ENCODE assay signal across 10 cellular contexts in genomic region chr2:170843656-170844055, GRCh38. TPM values are rescaled to one million over a fixed set of nuclear protein-coding genes. Genes with fewer than 3 reads are reported as not detected.
DNase-seq lines count a peak whose midpoint lies in the region; TF ChIP-seq lines count a peak whose summit lies in the region.
"Had no signal": no experiment of that assay in that cellular context is flagged by ENCODE, and none has a peak within 500 bp of the region (broad histone marks: within the 10 kb centered on the region; RNA-seq: fewer than 3 reads in every experiment).

No MANE protein-coding gene starts in this region.

- intact Hi-C loops in uterus (cut with DNase I; ENCODE audit: low total_unique reads) = no loop called here

- H3K27me3 Mint-ChIP-seq in mesothelial cell of epicardium (ENCODE audit: low read depth) = peaks cover 15% of the 10 kb centered on the region

- CTCF ChIA-PET in AG04449 (lab: Yijun Ruan, JAX) = interaction anchor here (0.8 to 0.9 kb wide), 2 partner anchors 28 to 30 kb away, joined by 3 read pairs; no protein-coding TSS in a partner anchor

- H3K4me1 Mint-ChIP-seq in mesothelial cell of epicardium = no peaks in the 10 kb centered on the region

- H3K27ac ChIP-seq in uterus = no peak overlapping the region

- H3K36me3 Mint-ChIP-seq in mesothelial cell of epicardium = no peaks in the 10 kb centered on the region

- H3K27ac Mint-ChIP-seq in mesothelial cell of epicardium = no peak overlapping the region

- H3K9me3 ChIP-seq in uterus = no peaks in the 10 kb centered on the region
- H3K9me3 ChIP-seq: ascending aorta had no signal

- POLR2A ChIA-PET in AG04449 (lab: Yijun Ruan, JAX) = no interaction called here

- DNase-seq in AG04449 (ENCODE audit: low read depth, low spot score) (peak; percentile 7), HK-2 (ENCODE audit: unreplicated experiment) (peak; percentile 10), SW480 (ENCODE audit: low spot score) (peak; percentile 43), fibroblast of peridontal ligament (ENCODE audit: extremely low read depth) (peak; percentile 47), foreskin melanocyte (no peak), mesothelial cell of epicardium (ENCODE audit: low spot score in 2 of 2, unreplicated experiment in 2 of 2) (no peak), uterus (no peak), GM20000 (ENCODE audit: low spot score) (no peak)
- DNase-seq: NCI-H1930 had no signal

- H3K4me3 ChIP-seq in AG04449 (ENCODE audit: low read depth, low read length) (no peak overlapping the region), uterus (no peak overlapping the region)
- H3K4me3 ChIP-seq: ascending aorta had no signal

- no peaks in the 10 kb centered on the region for H3K36me3 ChIP-seq in uterus
- H3K36me3 ChIP-seq: ascending aorta had no signal

- no peaks in the 10 kb centered on the region for H3K27me3 ChIP-seq in uterus
- H3K27me3 ChIP-seq: ascending aorta had no signal

- TF ChIP-seq CTCF in AG04449 (IDR thresholded peaks at IDR 0.05; ENCODE audit: insufficient read depth, low read length, missing control alignments) (no peak), mesothelial cell of epicardium (IDR thresholded peaks at IDR 0.05; ENCODE audit: unreplicated experiment) (no peak), uterus (IDR thresholded peaks at IDR 0.05) (no peak), GM20000 (IDR thresholded peaks at IDR 0.05; ENCODE audit: extremely low read depth, missing control alignments) (no peak)

- no peak overlapping the region for H3K4me3 Mint-ChIP-seq in mesothelial cell of epicardium

- H3K9me3 Mint-ChIP-seq in mesothelial cell of epicardium = peaks cover 3% of the 10 kb centered on the region

- no peak for TF ChIP-seq POLR2A in uterus (IDR thresholded peaks at IDR 0.05)

- no peaks in the 10 kb centered on the region for H3K4me1 ChIP-seq in uterus
- H3K4me1 ChIP-seq: ascending aorta had no signal

RNA-seq across cellular contexts. Expression of gene GAD1, which starts 27.0 kb away (rescaled TPM):
- total RNA-seq in mesothelial cell of epicardium (0.20 to 0.34 TPM (median 0.31 TPM) in 3 replicates), uterus (1 to 10 TPM in 1 of 4 donors, under 1 TPM in 1, not detected in 2; 0.83 to 1.6 TPM)

Comparison
In these comparisons a context has a peak if more than half of its experiments do, and no peak if none do; other contexts are left out.
1. DNase-seq: peak in AG04449 (single experiment), HK-2 (single experiment), SW480 (single experiment) and fibroblast of peridontal ligament (single experiment); none in foreskin melanocyte (single experiment), mesothelial cell of epicardium (0 of 2), uterus (0 of 2) and GM20000 (single experiment).